In genomic region chr14:60174352-60175254, GRCh38 we compare ENCODE assay signal across 26 cellular contexts.
"Had no signal": no experiment of that assay in that cellular context is flagged by ENCODE, and none has a peak within 500 bp of the region (broad histone marks: within the 10 kb centered on the region; RNA-seq: fewer than 3 reads in every experiment).

No MANE protein-coding gene starts in this region.

- H3K27me3 ChIP-seq: esophagus squamous epithelium, gastroesophageal sphincter, heart left ventricle, right lobe of liver, transverse colon had no signal

- H3K9me3 ChIP-seq: esophagus squamous epithelium, gastroesophageal sphincter, right lobe of liver, transverse colon had no signal

- H3K36me3 Mint-ChIP-seq: activated naive CD4-positive, alpha-beta T cell treated with anti-CD3 and anti-CD28 coated beads, Interleukin-2, amount 50 U/mL, for 72 hours; brain had no signal

- DNase-seq: activated CD8-positive, alpha-beta memory T cell treated with anti-CD3 and anti-CD28 coated beads for 24 hours; activated CD8-positive, alpha-beta memory T cell treated with anti-CD3 and anti-CD28 coated beads, Interleukin-2, amount 50 U/mL, for 4 hours; activated T-cell treated with anti-CD3 and anti-CD28 coated beads, Interleukin-2, amount 50 U/mL, for 24 hours; aorta; effector CD8-positive, alpha-beta T cell; esophagus squamous epithelium; heart left ventricle; islet precursor cell; left colon; mesenchymal stem cell; nephron progenitor cell; right lobe of liver; small intestine; stimulated activated CD4-positive, alpha-beta T cell treated with anti-CD3 and anti-CD28 coated beads, Interleukin-15, amount 100 ng/mL, for 24 hours; stimulated activated CD8-positive, alpha-beta memory T cell treated with anti-CD3 and anti-CD28 coated beads, Interleukin-4, amount 100 ng/mL, for 48 hours; stimulated activated naive B cell treated with anti-CD40 and anti-IgM and Interleukin-4, amounts not matched to agents 10 μg/mL and 1 μg/mL and 100 μg/mL, for 72 hours; transverse colon; WERI-Rb-1 had no signal

- H3K4me1 Mint-ChIP-seq: activated T-helper 17 cell treated with anti-CD3 and anti-CD28 coated beads, Interleukin-2, amount 50 U/mL, for 72 hours; brain; nephron progenitor cell had no signal

- H3K27ac Mint-ChIP-seq: activated naive CD4-positive, alpha-beta T cell treated with anti-CD3 and anti-CD28 coated beads, Interleukin-2, amount 50 U/mL, for 72 hours; activated T-cell treated with anti-CD3 and anti-CD28 coated beads, Interleukin-2, amount 50 U/mL, for 24 hours; activated T-helper 17 cell treated with anti-CD3 and anti-CD28 coated beads, Interleukin-2, amount 50 U/mL, for 72 hours; dendritic cell treated with granulocyte-macrophage colony-stimulating factor and Interleukin-4, amounts not matched to agents 40 ng/mL and 50 ng/mL, for 4 days; nephron progenitor cell; stimulated activated naive B cell treated with anti-CD40 and anti-IgM and Interleukin-4, amounts not matched to agents 10 μg/mL and 1 μg/mL and 100 μg/mL, for 72 hours; T-helper 2 cell treated with Interferon-gamma antibody and Interleukin-4, amounts not matched to agents 5 μg/mL and 100 μg/mL, for 36 hours had no signal

- H3K27me3 Mint-ChIP-seq: activated T-cell treated with anti-CD3 and anti-CD28 coated beads, Interleukin-2, amount 50 U/mL, for 24 hours; dendritic cell treated with granulocyte-macrophage colony-stimulating factor and Interleukin-4, amounts not matched to agents 40 ng/mL and 50 ng/mL, for 4 days; stimulated activated naive B cell treated with anti-CD40 and anti-IgM and Interleukin-4, amounts not matched to agents 10 μg/mL and 1 μg/mL and 100 μg/mL, for 72 hours had no signal

- H3K4me1 ChIP-seq: right lobe of liver, transverse colon had no signal

- H3K27ac ChIP-seq: esophagus squamous epithelium, gastroesophageal sphincter, heart left ventricle, right lobe of liver, transverse colon, WERI-Rb-1 had no signal

- H3K9me3 Mint-ChIP-seq: activated naive CD4-positive, alpha-beta T cell treated with anti-CD3 and anti-CD28 coated beads, Interleukin-2, amount 50 U/mL, for 72 hours; activated T-helper 17 cell treated with anti-CD3 and anti-CD28 coated beads, Interleukin-2, amount 50 U/mL, for 72 hours; dendritic cell treated with granulocyte-macrophage colony-stimulating factor and Interleukin-4, amounts not matched to agents 40 ng/mL and 50 ng/mL, for 4 days; stimulated activated naive B cell treated with anti-CD40 and anti-IgM and Interleukin-4, amounts not matched to agents 10 μg/mL and 1 μg/mL and 100 μg/mL, for 72 hours had no signal

- ATAC-seq: activated naive CD4-positive, alpha-beta T cell treated with anti-CD3 and anti-CD28 coated beads, Interleukin-2, amount 50 U/mL, for 72 hours; activated T-helper 17 cell treated with anti-CD3 and anti-CD28 coated beads, Interleukin-2, amount 50 U/mL, for 72 hours; gastroesophageal sphincter; heart left ventricle; left colon; right lobe of liver had no signal

- H3K36me3 ChIP-seq: esophagus squamous epithelium, gastroesophageal sphincter, heart left ventricle, right lobe of liver, transverse colon, WERI-Rb-1 had no signal

- FAIRE-seq: small intestine, TTC549, urothelium cell line had no signal

- H3K4me3 ChIP-seq: esophagus squamous epithelium, gastroesophageal sphincter, heart left ventricle, right lobe of liver, transverse colon had no signal

- H3K4me3 Mint-ChIP-seq: activated T-cell treated with anti-CD3 and anti-CD28 coated beads, Interleukin-2, amount 50 U/mL, for 24 hours; activated T-helper 17 cell treated with anti-CD3 and anti-CD28 coated beads, Interleukin-2, amount 50 U/mL, for 72 hours; brain; dendritic cell treated with granulocyte-macrophage colony-stimulating factor and Interleukin-4, amounts not matched to agents 40 ng/mL and 50 ng/mL, for 4 days; nephron progenitor cell; stimulated activated naive B cell treated with anti-CD40 and anti-IgM and Interleukin-4, amounts not matched to agents 10 μg/mL and 1 μg/mL and 100 μg/mL, for 72 hours; T-helper 2 cell treated with Interferon-gamma antibody and Interleukin-4, amounts not matched to agents 5 μg/mL and 100 μg/mL, for 36 hours had no signal
